In the genomic region with DNA sequence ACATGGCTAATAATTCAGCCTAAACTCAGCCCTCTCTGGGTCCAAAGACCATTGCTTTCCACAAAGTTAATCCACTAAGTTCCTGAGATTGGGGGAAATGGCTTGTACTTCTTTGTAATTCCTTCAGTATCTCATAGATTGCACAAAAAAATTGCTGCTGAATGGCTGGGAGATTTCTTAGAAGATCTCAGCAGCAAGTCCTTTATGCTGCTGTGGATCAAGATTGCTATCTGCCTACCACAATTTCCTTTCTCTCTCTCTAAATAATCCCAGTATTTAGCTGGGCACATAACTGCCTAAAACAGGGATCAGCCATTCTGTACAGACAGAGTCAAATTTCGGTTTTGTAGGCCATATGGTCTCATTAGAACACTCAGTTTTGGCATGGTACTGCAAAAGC, we compare ENCODE assay signal across 19 cellular contexts.
"Had no signal": no experiment of that assay in that cellular context is flagged by ENCODE, and none has a peak within 500 bp of the region (broad histone marks: within the 10 kb centered on the region; RNA-seq: fewer than 3 reads in every experiment).

No MANE protein-coding gene starts in this region.

- DNase-seq: activated CD4-positive, alpha-beta T cell treated with anti-CD3 and anti-CD28 coated beads for 4 hours; activated CD8-positive, alpha-beta memory T cell treated with anti-CD3 and anti-CD28 coated beads, Interleukin-2, amount 50 U/mL, for 4 hours; activated CD8-positive, alpha-beta T cell treated with anti-CD3 and anti-CD28 coated beads for 36 hours; activated gamma-delta T cell treated with Interleukin-2 at 50 U/mL for 16 hours; activated naive CD4-positive, alpha-beta T cell treated with anti-CD3 and anti-CD28 coated beads, Interleukin-2, amount 10 ng/mL, durations not matched to agents 7 days and 5 days; activated naive CD8-positive, alpha-beta T cell treated with anti-CD3 and anti-CD28 coated beads for 36 hours; activated T-cell treated with anti-CD3 and anti-CD28 coated beads, Interleukin-2, amount 50 U/mL, for 72 hours; anterior cingulate cortex; cerebellar nuclear complex; Kasumi-1; KBM-7; NCI-H1417; NCI-H187; NCI-H2081; NCI-H345; NCI-H510A treated with DMSO at 0.1 percent for 48 hours; NCI-H774; NK-92 treated with Interleukin-12 subunit alpha and Interleukin-12 subunit beta, amount 100 ng/mL, for 24 hours; RPMI8226 had no signal
